15 cellular contexts compared by ENCODE assay signal in genomic region chr1:198628064-198628455, GRCh38. TPM values are rescaled to one million over a fixed set of nuclear protein-coding genes. Genes with fewer than 3 reads are reported as not detected.
DNase-seq lines count a peak whose midpoint lies in the region; ATAC-seq and TF ChIP-seq lines count a peak whose summit lies in the region.
"Had no signal": no experiment of that assay in that cellular context is flagged by ENCODE, and none has a peak within 500 bp of the region (broad histone marks: within the 10 kb centered on the region; RNA-seq: fewer than 3 reads in every experiment).

No MANE protein-coding gene starts in this region.

- BruUV-seq in PC-9 (replicated peaks; lab: Mats Ljungman, UMichigan), result no TSS peak

- intact Hi-C loops in PC-9 (cut with micrococcal nuclease; ENCODE audit: unreplicated experiment), result no loop called here
- intact Hi-C loops in spleen (cut with DNase I; ENCODE audit: low total_unique reads), result no loop called here

- no peaks in the 10 kb centered on the region for H3K9me2 ChIP-seq in PC-9 (ENCODE audit: insufficient read depth)

- H4K20me1 ChIP-seq in PC-9 (ENCODE audit: insufficient read depth), result no peaks in the 10 kb centered on the region

- peaks cover 94% of the 10 kb centered on the region for H3K4me1 Mint-ChIP-seq in activated T-cell treated with anti-CD3 and anti-CD28 coated beads, Interleukin-2, amount 50 U/mL, for 72 hours (ENCODE audit: low read depth)

- POLR2A ChIA-PET in PC-9 (lab: Charles Lee; ENCODE audit: unreplicated experiment), result no interaction called here

- H2AFZ ChIP-seq in PC-9, result peak overlapping the region; percentile 4; the same call in 1 of the 2 replicates

- no peaks in the 10 kb centered on the region for H3K9me3 Mint-ChIP-seq in activated T-cell treated with anti-CD3 and anti-CD28 coated beads, Interleukin-2, amount 50 U/mL, for 72 hours

- H3K27ac ChIP-seq in PC-9, result no peak overlapping the region
- H3K27ac ChIP-seq in spleen, result peak overlapping the region in 7 of 8 donors; percentile 39 to 95 (median 55)
- H3K27ac ChIP-seq: testis had no signal

- no peak for TF ChIP-seq POLR2A in spleen (IDR thresholded peaks at IDR 0.05)

- peak in 1 of 2 donors; percentile 3 for ATAC-seq in activated T-cell treated with anti-CD3 and anti-CD28 coated beads, Interleukin-2, amount 50 U/mL, for 72 hours (replicated peaks in 1 of 2)
- no peak for ATAC-seq in GM21447 (IDR thresholded peaks at IDR 0.05; ENCODE audit: unreplicated experiment)

- H3F3A ChIP-seq in PC-9 (ENCODE audit: insufficient read depth, low read depth), result no peaks in the 10 kb centered on the region

- H3K27ac Mint-ChIP-seq in activated T-cell treated with anti-CD3 and anti-CD28 coated beads, Interleukin-2, amount 50 U/mL, for 72 hours, result peak overlapping the region; percentile 99
- H3K27ac Mint-ChIP-seq: progenitor cell of endocrine pancreas had no signal

- no peak overlapping the region for H3K4me2 ChIP-seq in PC-9

- TF ChIP-seq CTCF in PC-9 (conservative IDR thresholded peaks at IDR 0.05) (no peak), cardiac fibroblast (IDR thresholded peaks at IDR 0.05; ENCODE audit: low read depth, low read length) (no peak), spleen (IDR thresholded peaks at IDR 0.05 in 8 of 11, conservative IDR thresholded peaks at IDR 0.05 in 3 of 11) (no peak)

- no peaks in the 10 kb centered on the region for H3K79me2 ChIP-seq in PC-9 (ENCODE audit: low read depth)

- CTCF ChIA-PET in PC-9 (lab: Charles Lee), result no interaction called here

- H3K4me1 ChIP-seq in PC-9 (replicated peaks; ENCODE audit: insufficient read depth) (no peaks in the 10 kb centered on the region), spleen (peaks cover 16 to 96% (median 42%) of the 10 kb centered on the region in 6 donors)
- H3K4me1 ChIP-seq: testis had no signal

- no peak overlapping the region for H3K4me3 ChIP-seq in PC-9
- H3K4me3 ChIP-seq in cardiac fibroblast (replicated peaks in 1 of 2; ENCODE audit: low read depth in 2 of 2, low read length in 2 of 2), result no peak overlapping the region
- H3K4me3 ChIP-seq in spleen, result no peak overlapping the region
- H3K4me3 ChIP-seq: testis had no signal

- DNase-seq in activated T-cell treated with anti-CD3 and anti-CD28 coated beads, Interleukin-2, amount 50 U/mL, for 72 hours, result no peak
- DNase-seq in activated T-cell treated with anti-CD3 and anti-CD28 coated beads, Interleukin-2, amount 50 U/mL, for 1 hour, result no peak
- DNase-seq in PC-9 (no peak), cardiac fibroblast (ENCODE audit: low read depth in 2 of 2) (peak; percentile 7 to 16), spleen (no peak), AG08395 (ENCODE audit: low spot score) (no peak)
- DNase-seq in effector CD4-positive, alpha-beta T cell, result no peak
- DNase-seq: activated CD4-positive, alpha-beta T cell treated with anti-CD3 and anti-CD28 coated beads for 48 hours; HCEC 1CT; KG1; NCI-H446 treated with DMSO at 0.1 percent for 48 hours; SW 1271; testis had no signal

- H3K36me3 Mint-ChIP-seq in activated T-cell treated with anti-CD3 and anti-CD28 coated beads, Interleukin-2, amount 50 U/mL, for 72 hours (ENCODE audit: insufficient read depth in 2 of 2), result peaks cover 0 to 4% of the 10 kb centered on the region in 2 donors

- H3K9me3 ChIP-seq in PC-9 (ENCODE audit: insufficient read depth, low read depth), result no peaks in the 10 kb centered on the region
- H3K9me3 ChIP-seq in spleen, result no peaks in the 10 kb centered on the region
- H3K9me3 ChIP-seq: testis had no signal

- no peaks in the 10 kb centered on the region for H3K27me3 Mint-ChIP-seq in activated T-cell treated with anti-CD3 and anti-CD28 coated beads, Interleukin-2, amount 50 U/mL, for 72 hours (ENCODE audit: low read depth)
- H3K27me3 Mint-ChIP-seq: progenitor cell of endocrine pancreas had no signal

- H3K36me3 ChIP-seq in PC-9 (ENCODE audit: low read depth) (no peaks in the 10 kb centered on the region), spleen (no peaks in the 10 kb centered on the region)

- H3K4me3 Mint-ChIP-seq in activated T-cell treated with anti-CD3 and anti-CD28 coated beads, Interleukin-2, amount 50 U/mL, for 72 hours, result peak overlapping the region; percentile 61 to 73

- H3K27me3 ChIP-seq in PC-9 (ENCODE audit: insufficient read depth, low read depth), result no peaks in the 10 kb centered on the region
- H3K27me3 ChIP-seq in spleen (replicated peaks in 1 of 7), result no peaks in the 10 kb centered on the region
- H3K27me3 ChIP-seq: testis had no signal

RNA-seq across cellular contexts. Expression of gene PTPRC, which starts 10.8 kb away (rescaled TPM):
- 100 to 1,000 TPM; 490 to 545 TPM for total RNA-seq in activated T-cell treated with anti-CD3 and anti-CD28 coated beads, Interleukin-2, amount 50 U/mL, for 72 hours
- total RNA-seq in PC-9 (2021), result 0.58 and 0.79 TPM in 2 replicates
- 100 to 1,000 TPM; 439 to 716 (median 526) TPM for total RNA-seq in spleen
- 10 to 100 TPM; 79.2 to 99.3 (median 92.4) TPM for polyA plus RNA-seq in spleen
- total RNA-seq: progenitor cell of endocrine pancreas had no signal

Comparison
In these comparisons a context has a peak if more than half of its experiments do, and no peak if none do; other contexts are left out.
1. DNase-seq: peak in cardiac fibroblast (2 of 2); none in activated T-cell treated with anti-CD3 and anti-CD28 coated beads, Interleukin-2, amount 50 U/mL, for 72 hours (0 of 2), activated T-cell treated with anti-CD3 and anti-CD28 coated beads, Interleukin-2, amount 50 U/mL, for 1 hour (single experiment), PC-9 (0 of 2), spleen (single experiment), effector CD4-positive, alpha-beta T cell (single experiment) and AG08395 (single experiment).
2. RNA of gene PTPRC, which starts 10.8 kb away (total RNA-seq): 490 to 545 TPM in activated T-cell treated with anti-CD3 and anti-CD28 coated beads, Interleukin-2, amount 50 U/mL, for 72 hours and 439 to 716 TPM in spleen; 0.58 to 0.79 TPM in PC-9; every median in the first group is over 100 times any median in the second.